ENCODE assay signal across 1 cellular context in genomic region chr11:69974528-69974927, GRCh38.
TF ChIP-seq lines count a peak whose summit lies in the region.

No MANE protein-coding gene starts in this region.

TF ChIP-seq in K562, 482 proteins besides CTCF, POLR2A, EP300 and RAD21 (continued from another document):
- TF ChIP-seq CEBPZ (IDR thresholded peaks at IDR 0.05; ENCODE audit: borderline replicate concordance, low read depth, low read length): no peak
- TF ChIP-seq ARID2 (IDR thresholded peaks at IDR 0.05): no peak
- TF ChIP-seq TCF7 (IDR thresholded peaks at IDR 0.05; ENCODE audit: borderline replicate concordance): no peak
- no peak for TF ChIP-seq ZNF217 (CRISPR knock-in tag; IDR thresholded peaks at IDR 0.05)
- TF ChIP-seq ZSCAN29 (IDR thresholded peaks at IDR 0.05): no peak
- no peak for TF ChIP-seq ZNF253 (CRISPR knock-in tag; conservative IDR thresholded peaks at IDR 0.05)
